8 cellular contexts compared by ENCODE assay signal in the genomic region with DNA sequence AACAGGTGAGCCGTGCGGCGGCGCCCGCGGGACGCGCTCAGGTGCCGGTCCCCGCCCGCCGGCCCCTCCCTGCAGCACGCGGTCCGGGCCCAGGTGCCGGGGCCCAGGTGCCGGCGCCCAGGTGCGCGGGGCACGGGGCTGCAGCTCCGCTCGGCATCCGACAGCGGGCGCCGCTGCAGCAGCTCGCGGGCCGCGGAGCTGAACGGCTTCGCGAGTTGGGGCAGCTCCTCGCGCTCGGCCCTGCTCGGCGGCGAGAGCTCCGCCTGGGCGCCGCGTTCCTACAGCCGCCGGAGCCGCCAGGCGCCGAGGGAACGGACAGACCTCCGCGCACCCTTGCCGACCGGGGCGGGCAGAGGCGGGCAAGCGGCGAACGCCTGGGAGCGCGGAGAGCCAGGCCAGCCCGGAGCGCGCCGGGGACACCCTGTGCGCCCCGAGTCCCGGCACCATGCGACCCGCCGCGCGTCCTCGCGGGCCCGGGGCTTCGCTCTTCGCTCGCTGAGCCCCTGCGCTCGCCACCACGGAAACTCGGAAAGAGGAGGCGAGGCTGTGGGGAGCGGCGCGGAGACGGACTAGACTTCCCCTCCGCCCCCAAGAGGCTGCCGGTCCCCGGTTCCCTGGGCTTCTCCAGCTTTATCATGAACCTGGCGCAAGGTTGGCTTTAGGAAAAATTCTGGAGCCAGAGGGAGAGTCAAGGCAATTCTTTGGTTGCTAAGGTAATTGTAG. TPM values are rescaled to one million over a fixed set of nuclear protein-coding genes. Genes with fewer than 3 reads are reported as not detected.
DNase-seq lines count a peak whose midpoint lies in the region; ATAC-seq and TF ChIP-seq lines count a peak whose summit lies in the region.

TSS of gene RGS6 (plus strand) at position 201 of the 723 bp plus-strand sequence.

- H3K4me1 Mint-ChIP-seq in progenitor cell of endocrine pancreas (ENCODE audit: low read depth): peaks cover 16% of the 10 kb centered on the region

- H3K27me3 Mint-ChIP-seq in progenitor cell of endocrine pancreas: peaks cover 34% of the 10 kb centered on the region

- no peaks in the 10 kb centered on the region for H3K36me3 Mint-ChIP-seq in progenitor cell of endocrine pancreas (ENCODE audit: insufficient read depth)

- DNase-seq in GM06990 (ENCODE audit: extremely low read depth, insufficient read length): peak; percentile 82
- peak; percentile 17 for DNase-seq in HuH-7.5 (ENCODE audit: low spot score)
- peak; percentile 61 for DNase-seq in activated CD8-positive, alpha-beta memory T cell treated with anti-CD3 and anti-CD28 coated beads, Interleukin-2, amount 50 U/mL, for 48 hours
- DNase-seq in cardiac muscle cell (ENCODE audit: low read depth in 1 of 2, low spot score in 1 of 2): peak; percentile 16 to 80
- peak; percentile 71 for DNase-seq in progenitor cell of endocrine pancreas (ENCODE audit: low spot score, unreplicated experiment)
- no peak for DNase-seq in MV-4-11 (lab: John Stamatoyannopoulos, UW)

- TF ChIP-seq CTCF in GM06990 (IDR thresholded peaks at IDR 0.05; ENCODE audit: insufficient read depth, low read length, poor library complexity, severe bottlenecking) (no peak), cardiac muscle cell (IDR thresholded peaks at IDR 0.05; ENCODE audit: low read depth, low read length) (no peak), progenitor cell of endocrine pancreas (IDR thresholded peaks at IDR 0.05; ENCODE audit: unreplicated experiment) (peak; percentile 51)

- ATAC-seq in HG03139 (IDR thresholded peaks at IDR 0.05; ENCODE audit: unreplicated experiment) (no peak), GM21529 (IDR thresholded peaks at IDR 0.05; ENCODE audit: unreplicated experiment) (no peak)

- H3K4me3 Mint-ChIP-seq in progenitor cell of endocrine pancreas (ENCODE audit: low read depth): peak within 1 kb of the TSS; percentile 74

- H3K27me3 ChIP-seq in GM06990 (replicated peaks; ENCODE audit: control insufficient read depth, insufficient read depth, low read length): no peaks in the 10 kb centered on the region
- peaks cover 59% of the 10 kb centered on the region for H3K27me3 ChIP-seq in cardiac muscle cell

- H3K9me3 Mint-ChIP-seq in progenitor cell of endocrine pancreas (ENCODE audit: low read depth): no peaks in the 10 kb centered on the region

- no peaks in the 10 kb centered on the region for H3K4me1 ChIP-seq in cardiac muscle cell (ENCODE audit: low read depth)

- H3K27ac Mint-ChIP-seq in progenitor cell of endocrine pancreas: peak within 1 kb of the TSS; percentile 57

- no peaks in the 10 kb centered on the region for H3K9me3 ChIP-seq in cardiac muscle cell (ENCODE audit: low read depth)

- H3K36me3 ChIP-seq in GM06990 (ENCODE audit: control insufficient read depth, insufficient read depth, low read length): no peaks in the 10 kb centered on the region
- H3K36me3 ChIP-seq in cardiac muscle cell: no peaks in the 10 kb centered on the region

- no peak within 1 kb of the TSS for H3K27ac ChIP-seq in cardiac muscle cell

- H3K4me3 ChIP-seq in GM06990 (replicated peaks; ENCODE audit: low read depth, low read length) (peak within 1 kb of the TSS; percentile 71), cardiac muscle cell (peak within 1 kb of the TSS; percentile 65)

RNA-seq across cellular contexts. Expression of gene RGS6, which starts in this region (rescaled TPM):
- total RNA-seq in cardiac muscle cell (0.63 and 0.86 TPM in 2 replicates), progenitor cell of endocrine pancreas (4.7 and 5.1 TPM in 2 replicates)
- 0.50 and 0.95 TPM in 2 replicates for polyA plus RNA-seq in cardiac muscle cell

Comparison
In these comparisons a context has a peak if more than half of its experiments do, and no peak if none do; other contexts are left out.
1. Peak in DNase-seq and H3K4me3 ChIP-seq in cardiac muscle cell; RNA of the gene not detected or under 1 TPM.